ENCODE assay signal across 2 cellular contexts in genomic region chr12:122966743-122967058, GRCh38.
TF ChIP-seq lines count a peak whose summit lies in the region.

No MANE protein-coding gene starts in this region.

TF ChIP-seq in H1, 55 proteins besides CTCF, POLR2A, EP300 and RAD21:
- TF ChIP-seq GTF2F1 (IDR thresholded peaks at IDR 0.05; ENCODE audit: borderline replicate concordance, low read depth, low read length) (no peak), RNF2 (IDR thresholded peaks at IDR 0.05; ENCODE audit: borderline replicate concordance, low read depth, low read length, missing control alignments, poor library complexity, severe bottlenecking) (no peak), CHD1 (IDR thresholded peaks at IDR 0.05; ENCODE audit: low read depth, low read length) (no peak), FOSL1 (IDR thresholded peaks at IDR 0.05; ENCODE audit: insufficient read depth, low read depth, low read length) (no peak), SP1 (IDR thresholded peaks at IDR 0.05; ENCODE audit: low read depth, low read length) (no peak), CBX5 (IDR thresholded peaks at IDR 0.05; ENCODE audit: low read depth, low read length) (no peak), NANOG (IDR thresholded peaks at IDR 0.05; ENCODE audit: insufficient read depth, low read depth, low read length, poor library complexity, severe bottlenecking) (no peak), BACH1 (IDR thresholded peaks at IDR 0.05; ENCODE audit: low read length) (no peak)

TF ChIP-seq in HEK293T, 16 proteins besides CTCF, POLR2A, EP300 and RAD21:
- TF ChIP-seq BHLHE40 (IDR thresholded peaks at IDR 0.05; ENCODE audit: borderline replicate concordance) (no peak), L3MBTL2 (conservative IDR thresholded peaks at IDR 0.05) (no peak), HDGF (IDR thresholded peaks at IDR 0.05; ENCODE audit: borderline replicate concordance) (no peak), CTBP1 (IDR thresholded peaks at IDR 0.05; ENCODE audit: borderline replicate concordance) (no peak), ZNF384 (IDR thresholded peaks at IDR 0.05) (no peak), PKNOX1 (IDR thresholded peaks at IDR 0.05) (no peak), FOXK2 (IDR thresholded peaks at IDR 0.05) (no peak), ARNT (IDR thresholded peaks at IDR 0.05) (no peak), FOXM1 (IDR thresholded peaks at IDR 0.05; ENCODE audit: borderline replicate concordance) (no peak), TARDBP (IDR thresholded peaks at IDR 0.05) (no peak), SP1 (IDR thresholded peaks at IDR 0.05) (no peak)
TF ChIP-seq in HEK293T: peak in this region for 0.
